14 cellular contexts compared by ENCODE assay signal in the genomic region with DNA sequence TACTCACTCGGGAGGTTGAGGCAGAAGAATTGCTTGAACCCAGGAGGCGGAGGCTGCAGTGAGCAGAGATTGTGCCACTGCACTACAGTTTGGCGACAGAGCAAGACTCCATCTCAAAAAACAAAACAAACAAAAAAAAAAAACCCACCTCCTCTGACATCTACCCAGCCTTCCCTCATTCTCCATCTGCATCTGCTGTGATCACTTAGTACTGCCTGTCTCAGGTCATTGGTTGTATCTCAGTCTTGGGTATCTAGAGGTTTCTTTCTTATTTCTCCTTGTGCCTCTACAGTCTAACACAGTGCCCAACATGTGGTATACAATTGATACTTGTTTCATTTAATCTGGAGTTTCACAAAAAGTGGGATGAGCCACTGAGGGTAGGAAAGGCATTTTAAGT.
"Had no signal": no experiment of that assay in that cellular context is flagged by ENCODE, and none has a peak within 500 bp of the region (broad histone marks: within the 10 kb centered on the region; RNA-seq: fewer than 3 reads in every experiment).

No MANE protein-coding gene starts in this region.

- H3K36me3 Mint-ChIP-seq: neural progenitor cell had no signal

- H3K27ac ChIP-seq: neural progenitor cell, parathyroid adenoma had no signal

- H3K36me3 ChIP-seq: neural progenitor cell had no signal

- H3K4me2 ChIP-seq: neural progenitor cell had no signal

- H3K27ac Mint-ChIP-seq: activated naive CD8-positive, alpha-beta T cell treated with anti-CD3 and anti-CD28 coated beads, Interleukin-2, amount 50 U/mL, for 24 hours; endodermal cell; neural progenitor cell had no signal

- H3K9ac ChIP-seq: neural progenitor cell, parathyroid adenoma had no signal

- H3K79me2 ChIP-seq: parathyroid adenoma had no signal

- H3K9me3 ChIP-seq: stomach had no signal

- H3K4me3 ChIP-seq: neural progenitor cell, skin epidermis, stomach had no signal

- H2AFZ ChIP-seq: neural progenitor cell, parathyroid adenoma had no signal

- H3K9me3 Mint-ChIP-seq: activated naive CD8-positive, alpha-beta T cell treated with anti-CD3 and anti-CD28 coated beads, Interleukin-2, amount 50 U/mL, for 24 hours; endodermal cell; neural progenitor cell had no signal

- H3K4me3 Mint-ChIP-seq: activated naive CD8-positive, alpha-beta T cell treated with anti-CD3 and anti-CD28 coated beads, Interleukin-2, amount 50 U/mL, for 24 hours; endodermal cell; neural progenitor cell had no signal

- DNase-seq: activated CD4-positive, alpha-beta T cell treated with anti-CD3 and anti-CD28 coated beads, Interleukin-2, amount 50 U/mL, for 48 hours; activated naive CD8-positive, alpha-beta T cell treated with anti-CD3 and anti-CD28 coated beads, Interleukin-2, amount 50 U/mL, for 24 hours; central memory CD4-positive, alpha-beta T cell; endodermal cell; erythroblast; hippocampal formation; left ventricle myocardium superior; retina; stomach; SW 1271 had no signal

- ATAC-seq: activated CD4-positive, CD25-positive, alpha-beta regulatory T cell treated with anti-CD3 and anti-CD28 coated beads, Interleukin-2, amount 50 U/mL, for 24 hours; activated naive CD8-positive, alpha-beta T cell treated with anti-CD3 and anti-CD28 coated beads, Interleukin-2, amount 50 U/mL, for 24 hours; left ventricle myocardium superior had no signal
